ENCODE assay signal across 8 cellular contexts in the genomic region with DNA sequence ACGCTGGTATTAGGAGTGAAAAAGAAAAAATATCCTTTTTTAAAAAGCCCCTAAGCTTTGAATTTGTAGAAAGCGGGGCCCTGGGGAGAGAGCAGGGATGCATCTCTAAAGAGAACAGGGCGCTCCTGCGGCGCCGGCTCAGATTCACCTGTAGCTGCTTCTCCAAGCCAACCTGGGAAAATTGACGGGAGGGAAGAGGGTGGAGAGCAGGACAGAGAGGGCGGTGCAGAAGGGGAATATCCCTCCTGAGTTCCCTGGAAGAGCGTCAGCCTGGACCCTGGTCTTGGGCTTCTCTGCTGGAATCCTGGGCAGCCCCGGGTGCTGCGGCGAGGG. TPM values are rescaled to one million over a fixed set of nuclear protein-coding genes. Genes with fewer than 3 reads are reported as not detected.
A peak's percentile ranks its signal among the peaks of the same experiment; 100 is the strongest.
DNase-seq lines count a peak whose midpoint lies in the region; ATAC-seq and TF ChIP-seq lines count a peak whose summit lies in the region.

No MANE protein-coding gene starts in this region.

- H3K4me1 Mint-ChIP-seq in activated CD4-positive, alpha-beta T cell treated with anti-CD3 and anti-CD28 coated beads for 36 hours, result peaks cover 42% of the 10 kb centered on the region
- peaks cover 40% of the 10 kb centered on the region for H3K4me1 Mint-ChIP-seq in stimulated activated effector memory CD8-positive, alpha-beta T cell treated with anti-CD3 and anti-CD28 coated beads, Interleukin-12 subunit alpha, Interleukin-12 subunit beta, amount 100 ng/mL, for 72 hours

- CTCF ChIA-PET in activated CD4-positive, alpha-beta T cell treated with anti-CD3 and anti-CD28 coated beads for 36 hours (lab: Charles Lee), result interaction anchor here (0.6 to 2.3 kb wide), 9 partner anchors 27 to 257 kb away, joined by 3 to 8 read pairs (median 4); no protein-coding TSS in a partner anchor

- no peaks in the 10 kb centered on the region for H3K9me3 Mint-ChIP-seq in activated CD4-positive, alpha-beta T cell treated with anti-CD3 and anti-CD28 coated beads for 36 hours (ENCODE audit: low read depth)
- no peaks in the 10 kb centered on the region for H3K9me3 Mint-ChIP-seq in stimulated activated effector memory CD8-positive, alpha-beta T cell treated with anti-CD3 and anti-CD28 coated beads, Interleukin-12 subunit alpha, Interleukin-12 subunit beta, amount 100 ng/mL, for 72 hours

- DNase-seq in activated CD4-positive, alpha-beta T cell treated with anti-CD3 and anti-CD28 coated beads for 36 hours, result no peak
- DNase-seq in activated CD4-positive, alpha-beta T cell treated with anti-CD3 and anti-CD28 coated beads for 48 hours, result no peak
- DNase-seq in WERI-Rb-1 (no peak), iPS DF 6.9 (ENCODE audit: low read depth, low spot score) (no peak), NCI-H345 (lab: John Stamatoyannopoulos, UW) (no peak), NCI-H187 treated with DMSO at 0.1 percent for 48 hours (lab: John Stamatoyannopoulos, UW) (no peak)
- DNase-seq in stimulated activated effector memory CD8-positive, alpha-beta T cell treated with anti-CD3 and anti-CD28 coated beads, Interleukin-12 subunit alpha, Interleukin-12 subunit beta, amount 100 ng/mL, for 72 hours (ENCODE audit: low spot score in 2 of 2), result no peak

- H3K9me3 ChIP-seq in WERI-Rb-1 (ENCODE audit: severe bottlenecking) (no peaks in the 10 kb centered on the region), iPS DF 6.9 (ENCODE audit: control insufficient read depth, insufficient read depth, low read length) (no peaks in the 10 kb centered on the region)

- peak overlapping the region; percentile 66 for H3K4me3 Mint-ChIP-seq in activated CD4-positive, alpha-beta T cell treated with anti-CD3 and anti-CD28 coated beads for 36 hours
- H3K4me3 Mint-ChIP-seq in stimulated activated effector memory CD8-positive, alpha-beta T cell treated with anti-CD3 and anti-CD28 coated beads, Interleukin-12 subunit alpha, Interleukin-12 subunit beta, amount 100 ng/mL, for 72 hours, result peak overlapping the region; percentile 73

- no peaks in the 10 kb centered on the region for H3K36me3 Mint-ChIP-seq in activated CD4-positive, alpha-beta T cell treated with anti-CD3 and anti-CD28 coated beads for 36 hours (ENCODE audit: low read depth)
- peaks cover 12% of the 10 kb centered on the region for H3K36me3 Mint-ChIP-seq in stimulated activated effector memory CD8-positive, alpha-beta T cell treated with anti-CD3 and anti-CD28 coated beads, Interleukin-12 subunit alpha, Interleukin-12 subunit beta, amount 100 ng/mL, for 72 hours

- H3K36me3 ChIP-seq in WERI-Rb-1, result no peaks in the 10 kb centered on the region
- no peaks in the 10 kb centered on the region for H3K36me3 ChIP-seq in iPS DF 6.9 (ENCODE audit: control insufficient read depth, insufficient read depth, low read length)

- H3K4me3 ChIP-seq in WERI-Rb-1 (ENCODE audit: low read depth, low read length), result peak overlapping the region; percentile 53
- peak overlapping the region; percentile 55; the same call in 1 of the 2 replicates for H3K4me3 ChIP-seq in iPS DF 6.9 (ENCODE audit: low read length)

- intact Hi-C loops in activated CD4-positive, alpha-beta T cell treated with anti-CD3 and anti-CD28 coated beads for 36 hours (cut with DNase I, micrococcal nuclease), result loop anchor here (2.0 to 10.0 kb wide), 7 partner anchors 35 to 487 kb away; partner anchors contain the start of genes NDUFA1 (in 2 of the 2), RNF113A (in 2 of the 2), NKAP (in 1 of the 2) and NKRF (in 1 of the 2)

- H3K4me1 ChIP-seq in iPS DF 6.9 (ENCODE audit: control insufficient read depth, insufficient read depth, low read length), result peaks cover 4% of the 10 kb centered on the region; the same call in 1 of the 2 replicates

- H3K27ac ChIP-seq in WERI-Rb-1 (no peak overlapping the region), iPS DF 6.9 (ENCODE audit: low read length) (no peak overlapping the region)

- H3K27me3 ChIP-seq in WERI-Rb-1 (ENCODE audit: insufficient read depth, low read depth, severe bottlenecking) (peaks cover 20% of the 10 kb centered on the region), iPS DF 6.9 (ENCODE audit: control insufficient read depth, insufficient read depth, low read length) (no peaks in the 10 kb centered on the region; the same call in 1 of the 2 replicates)

- H3K27me3 Mint-ChIP-seq in activated CD4-positive, alpha-beta T cell treated with anti-CD3 and anti-CD28 coated beads for 36 hours, result no peaks in the 10 kb centered on the region

- POLR2A ChIA-PET in activated CD4-positive, alpha-beta T cell treated with anti-CD3 and anti-CD28 coated beads for 36 hours (lab: Charles Lee), result interaction anchor here (0.6 to 1.8 kb wide), 5 partner anchors 31 to 111 kb away, joined by 3 to 9 read pairs (median 4); partner anchors contain the start of genes RPL39, SEPTIN6 and UPF3B

- no peak for ATAC-seq in activated CD4-positive, alpha-beta T cell treated with anti-CD3 and anti-CD28 coated beads for 36 hours
- no peak for ATAC-seq in stimulated activated effector memory CD8-positive, alpha-beta T cell treated with anti-CD3 and anti-CD28 coated beads, Interleukin-12 subunit alpha, Interleukin-12 subunit beta, amount 100 ng/mL, for 72 hours
- no peak for ATAC-seq in HG03135 (IDR thresholded peaks at IDR 0.05; ENCODE audit: unreplicated experiment)

- WGBS in iPS DF 6.9 (ENCODE audit: insufficient coverage, insufficient read length), result no CpG with 5 or more reads among the region's 12 CpGs

- no peak for TF ChIP-seq CTCF in WERI-Rb-1 (IDR thresholded peaks at IDR 0.05; ENCODE audit: low read depth, low read length)

- peak overlapping the region; percentile 97 for H3K27ac Mint-ChIP-seq in activated CD4-positive, alpha-beta T cell treated with anti-CD3 and anti-CD28 coated beads for 36 hours
- peak overlapping the region; percentile 98 for H3K27ac Mint-ChIP-seq in stimulated activated effector memory CD8-positive, alpha-beta T cell treated with anti-CD3 and anti-CD28 coated beads, Interleukin-12 subunit alpha, Interleukin-12 subunit beta, amount 100 ng/mL, for 72 hours

RNA-seq across cellular contexts. Expression of gene SOWAHD, which starts 0.8 kb away (rescaled TPM):
- total RNA-seq in activated CD4-positive, alpha-beta T cell treated with anti-CD3 and anti-CD28 coated beads for 36 hours, result under 1 TPM; 0.11 to 0.30 TPM

RNA-seq across cellular contexts. Expression of gene RPL39, which starts 33.8 kb away (rescaled TPM):
- 1,000 to 10,000 TPM; 1,382 to 2,556 TPM for total RNA-seq in activated CD4-positive, alpha-beta T cell treated with anti-CD3 and anti-CD28 coated beads for 36 hours
